Comparison of ENCODE assay signal across 31 cellular contexts in the genomic region with DNA sequence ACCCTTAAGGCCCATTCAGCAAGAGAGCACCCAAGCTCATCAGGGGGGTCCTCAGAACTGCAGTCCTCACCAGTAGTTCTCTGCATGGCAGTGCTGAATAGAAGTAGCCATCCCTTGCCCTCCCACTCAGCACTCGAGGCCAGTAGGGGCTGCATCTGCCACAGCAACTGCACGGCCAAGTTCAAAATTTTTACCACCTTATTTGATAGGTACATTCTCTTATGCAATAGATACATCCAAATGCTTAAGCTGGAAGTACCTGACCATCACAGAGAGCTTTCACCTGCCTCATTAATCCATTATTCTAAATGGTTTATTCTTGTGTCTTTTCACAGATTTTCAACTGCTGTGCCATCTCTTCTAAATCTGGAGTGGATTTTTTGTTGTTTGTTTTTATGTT.
"Had no signal": no experiment of that assay in that cellular context is flagged by ENCODE, and none has a peak within 500 bp of the region (broad histone marks: within the 10 kb centered on the region; RNA-seq: fewer than 3 reads in every experiment).

No MANE protein-coding gene starts in this region.

- H3K27me3 Mint-ChIP-seq: progenitor cell of endocrine pancreas; stimulated activated memory B cell treated with anti-CD40 and anti-IgM and Interleukin-4, amounts not matched to agents 10 μg/mL and 1 μg/mL and 100 μg/mL, for 72 hours; stimulated activated naive CD8-positive, alpha-beta T cell treated with anti-CD3 and anti-CD28 coated beads, Interleukin-15, amount 100 ng/mL, for 72 hours; type B pancreatic cell had no signal

- H3K4me1 ChIP-seq: neural progenitor cell, parathyroid adenoma, psoas muscle, spleen, suprapubic skin, testis, tibial artery, transverse colon, upper lobe of right lung, uterus had no signal

- H3K27ac Mint-ChIP-seq: neural progenitor cell; progenitor cell of endocrine pancreas; stimulated activated memory B cell treated with anti-CD40 and anti-IgM and Interleukin-4, amounts not matched to agents 10 μg/mL and 1 μg/mL and 100 μg/mL, for 72 hours had no signal

- H3K79me2 ChIP-seq: parathyroid adenoma had no signal

- H3K4me1 Mint-ChIP-seq: neural progenitor cell; stimulated activated memory B cell treated with anti-CD40 and anti-IgM and Interleukin-4, amounts not matched to agents 10 μg/mL and 1 μg/mL and 100 μg/mL, for 72 hours; stimulated activated naive CD8-positive, alpha-beta T cell treated with anti-CD3 and anti-CD28 coated beads, Interleukin-15, amount 100 ng/mL, for 72 hours had no signal

- H2AFZ ChIP-seq: neural progenitor cell, parathyroid adenoma had no signal

- H3K36me3 Mint-ChIP-seq: natural killer cell; neural progenitor cell; stimulated activated memory B cell treated with anti-CD40 and anti-IgM and Interleukin-4, amounts not matched to agents 10 μg/mL and 1 μg/mL and 100 μg/mL, for 72 hours; type B pancreatic cell had no signal

- H3K9ac ChIP-seq: neural progenitor cell, parathyroid adenoma had no signal

- DNase-seq: natural killer cell; occipital lobe; ovary; posterior cingulate gyrus; psoas muscle; right cardiac atrium; spleen; stimulated activated CD4-positive, alpha-beta T cell treated with anti-CD3 and anti-CD28 coated beads, Interleukin-12 subunit alpha, Interleukin-12 subunit beta, amount 100 ng/mL, for 4 hours; stimulated activated CD4-positive, alpha-beta T cell treated with anti-CD3 and anti-CD28 coated beads, Interleukin-1b, Interleukin-23, amount 100 ng/mL, for 48 hours; stimulated activated CD4-positive, alpha-beta T cell treated with anti-CD3 and anti-CD28 coated beads, Interleukin-4, amount 100 ng/mL, for 1 hour; stimulated activated CD4-positive, alpha-beta T cell treated with anti-CD3 and anti-CD28 coated beads, Interleukin-4, amount 100 ng/mL, for 4 hours; stimulated activated CD8-positive, alpha-beta memory T cell treated with anti-CD3 and anti-CD28 coated beads, Interleukin-4, amount 100 ng/mL, for 48 hours; stimulated activated naive CD4-positive, alpha-beta T cell; stimulated activated naive CD8-positive, alpha-beta T cell treated with anti-CD3 and anti-CD28 coated beads, Interleukin-15, amount 100 ng/mL, for 72 hours; stimulated activated naive CD8-positive, alpha-beta T cell treated with anti-CD3 and anti-CD28 coated beads, Interleukin-15, Interleukin-2, amounts not matched to agents 100 U/mL and 50 U/mL, for 24 hours; substantia nigra; testis; tibial artery; transverse colon; upper lobe of right lung; uterus had no signal

- H3K27ac ChIP-seq: neural progenitor cell, ovary, parathyroid adenoma, psoas muscle, skin epidermis, spleen, suprapubic skin, testis, tibial artery, transverse colon, upper lobe of right lung, uterus had no signal

- H3K9me3 ChIP-seq: ovary, psoas muscle, spleen, suprapubic skin, testis, tibial artery, transverse colon, upper lobe of right lung, uterus had no signal

- H3K36me3 ChIP-seq: neural progenitor cell, ovary, spleen, suprapubic skin, tibial artery, transverse colon, upper lobe of right lung, uterus had no signal

- H3K4me3 Mint-ChIP-seq: nephron; neural progenitor cell; stimulated activated memory B cell treated with anti-CD40 and anti-IgM and Interleukin-4, amounts not matched to agents 10 μg/mL and 1 μg/mL and 100 μg/mL, for 72 hours; stimulated activated naive CD8-positive, alpha-beta T cell treated with anti-CD3 and anti-CD28 coated beads, Interleukin-15, amount 100 ng/mL, for 72 hours; type B pancreatic cell had no signal

- H3K4me2 ChIP-seq: neural progenitor cell, smooth muscle cell had no signal

- ATAC-seq: natural killer cell; psoas muscle; right cardiac atrium; sciatic nerve; stimulated activated memory B cell treated with anti-CD40 and anti-IgM and Interleukin-4, amounts not matched to agents 10 μg/mL and 1 μg/mL and 100 μg/mL, for 72 hours; stimulated activated naive CD8-positive, alpha-beta T cell treated with anti-CD3 and anti-CD28 coated beads, Interleukin-15, amount 100 ng/mL, for 72 hours; stimulated activated naive CD8-positive, alpha-beta T cell treated with anti-CD3 and anti-CD28 coated beads, Interleukin-15, Interleukin-2, amounts not matched to agents 100 U/mL and 50 U/mL, for 24 hours; upper lobe of right lung had no signal

- H3K4me3 ChIP-seq: neural progenitor cell, ovary, psoas muscle, skin epidermis, smooth muscle cell, spleen, suprapubic skin, testis, tibial artery, transverse colon, upper lobe of right lung, uterus had no signal

- H3K9me3 Mint-ChIP-seq: natural killer cell; neural progenitor cell; stimulated activated naive CD8-positive, alpha-beta T cell treated with anti-CD3 and anti-CD28 coated beads, Interleukin-15, amount 100 ng/mL, for 72 hours had no signal

- H3K27me3 ChIP-seq: neural progenitor cell, ovary, spleen, suprapubic skin, testis, tibial artery, transverse colon, upper lobe of right lung, uterus had no signal
